Comparison of ENCODE assay signal across 1 cellular context in the genomic region with DNA sequence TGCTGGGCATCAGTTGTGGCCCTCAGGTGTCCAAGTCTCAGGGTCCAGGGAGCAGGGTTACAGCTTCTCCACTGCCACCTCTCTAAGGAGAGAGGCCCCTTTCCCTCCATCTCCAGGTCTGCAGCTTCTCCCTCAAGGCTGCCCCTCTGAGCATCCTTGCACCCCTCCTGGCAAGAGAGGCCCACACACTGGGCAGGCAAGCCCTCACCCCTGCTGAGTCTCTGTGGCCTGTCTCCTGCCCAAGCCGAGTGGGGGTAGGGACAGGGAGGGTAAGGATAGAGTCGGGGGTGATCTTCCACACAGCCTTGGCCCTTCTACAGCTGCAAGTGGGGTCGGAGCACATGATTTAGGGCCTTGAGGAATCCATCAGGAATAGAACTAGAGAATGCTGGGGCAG.
TF ChIP-seq lines count a peak whose summit lies in the region.

No MANE protein-coding gene starts in this region.

TF ChIP-seq in HEK293, 187 proteins besides CTCF, POLR2A, EP300 and RAD21:
- 0 out of 2 replicates have a peak, but pooled peaks have one; percentile 13 for TF ChIP-seq ZIC2 (tag by site-specific recombination; IDR thresholded peaks at IDR 0.05)
- TF ChIP-seq ZNF843 (tag by site-specific recombination; IDR thresholded peaks at IDR 0.05), result no peak
- TF ChIP-seq ZNF626 (tag by site-specific recombination; IDR thresholded peaks at IDR 0.05), result no peak
